ENCODE assay signal across 2 cellular contexts in genomic region chr4:82803746-82804145, GRCh38.
"Had no signal": no experiment of that assay in that cellular context is flagged by ENCODE, and none has a peak within 500 bp of the region (broad histone marks: within the 10 kb centered on the region; RNA-seq: fewer than 3 reads in every experiment).

No MANE protein-coding gene starts in this region.

- ATAC-seq: GM12878 had no signal

- H3K4me3 ChIP-seq: GM12878 had no signal

- DNase-seq: GDM1 had no signal
